1 cellular context compared by ENCODE assay signal in genomic region chr7:41702635-41703371, GRCh38.
TF ChIP-seq lines count a peak whose summit lies in the region.

Gene INHBA (minus strand): TSS chr7:41703090. CDS start chr7:41700374, 2,716 bp downstream.

TF ChIP-seq in IMR-90, 13 proteins besides CTCF, POLR2A, EP300 and RAD21 (continued from another document):
- TF ChIP-seq MAFK (IDR thresholded peaks at IDR 0.05; ENCODE audit: low read depth, low read length): 0 out of 2 replicates have a peak, but pooled peaks have one; percentile 4
- peak; percentile 67 for TF ChIP-seq CEBPB (IDR thresholded peaks at IDR 0.05; ENCODE audit: low read depth, low read length)
- no peak for TF ChIP-seq ELK1 (IDR thresholded peaks at IDR 0.05; ENCODE audit: borderline replicate concordance, low read depth, low read length)
- TF ChIP-seq USF2 (IDR thresholded peaks at IDR 0.05; ENCODE audit: low read depth, low read length): no peak; the same call in 1 of the 2 replicates
